ENCODE assay signal across 1 cellular context in the genomic region with DNA sequence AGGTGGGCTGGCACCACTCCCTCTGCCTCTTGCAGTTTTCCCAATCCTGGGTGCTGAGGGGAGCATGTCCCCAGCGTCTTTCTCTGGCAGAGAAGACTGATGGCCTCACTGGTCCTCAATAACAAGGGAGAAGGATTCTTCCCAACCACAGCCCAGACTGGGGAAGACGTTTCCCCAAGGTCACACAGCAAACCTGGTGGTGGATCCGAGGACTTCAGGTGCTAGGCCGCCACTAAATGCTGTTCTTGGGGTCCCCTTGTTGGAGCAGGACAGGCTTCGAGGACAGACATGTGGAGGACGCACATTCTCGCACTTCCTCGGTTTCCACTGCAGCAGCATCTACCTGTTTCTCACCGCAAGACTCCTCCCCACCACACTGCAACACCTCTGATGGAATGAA.
TF ChIP-seq lines count a peak whose summit lies in the region.

No MANE protein-coding gene starts in this region.

TF ChIP-seq in SK-N-SH, 30 proteins besides CTCF, POLR2A, EP300 and RAD21 (continued from another document):
- TF ChIP-seq, protein P1, sequence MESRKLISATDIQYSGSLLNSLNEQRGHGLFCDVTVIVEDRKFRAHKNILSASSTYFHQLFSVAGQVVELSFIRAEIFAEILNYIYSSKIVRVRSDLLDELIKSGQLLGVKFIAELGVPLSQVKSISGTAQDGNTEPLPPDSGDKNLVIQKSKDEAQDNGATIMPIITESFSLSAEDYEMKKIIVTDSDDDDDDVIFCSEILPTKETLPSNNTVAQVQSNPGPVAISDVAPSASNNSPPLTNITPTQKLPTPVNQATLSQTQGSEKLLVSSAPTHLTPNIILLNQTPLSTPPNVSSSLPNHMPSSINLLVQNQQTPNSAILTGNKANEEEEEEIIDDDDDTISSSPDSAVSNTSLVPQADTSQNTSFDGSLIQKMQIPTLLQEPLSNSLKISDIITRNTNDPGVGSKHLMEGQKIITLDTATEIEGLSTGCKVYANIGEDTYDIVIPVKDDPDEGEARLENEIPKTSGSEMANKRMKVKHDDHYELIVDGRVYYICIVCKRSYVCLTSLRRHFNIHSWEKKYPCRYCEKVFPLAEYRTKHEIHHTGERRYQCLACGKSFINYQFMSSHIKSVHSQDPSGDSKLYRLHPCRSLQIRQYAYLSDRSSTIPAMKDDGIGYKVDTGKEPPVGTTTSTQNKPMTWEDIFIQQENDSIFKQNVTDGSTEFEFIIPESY (IDR thresholded peaks at IDR 0.05; ENCODE audit: borderline replicate concordance, low read depth): no peak
- TF ChIP-seq FOXJ3 (CRISPR knock-in tag; IDR thresholded peaks at IDR 0.05) (no peak), NFIC (IDR thresholded peaks at IDR 0.05; ENCODE audit: borderline replicate concordance) (no peak)
